Comparison of ENCODE assay signal across 1 cellular context in the genomic region with DNA sequence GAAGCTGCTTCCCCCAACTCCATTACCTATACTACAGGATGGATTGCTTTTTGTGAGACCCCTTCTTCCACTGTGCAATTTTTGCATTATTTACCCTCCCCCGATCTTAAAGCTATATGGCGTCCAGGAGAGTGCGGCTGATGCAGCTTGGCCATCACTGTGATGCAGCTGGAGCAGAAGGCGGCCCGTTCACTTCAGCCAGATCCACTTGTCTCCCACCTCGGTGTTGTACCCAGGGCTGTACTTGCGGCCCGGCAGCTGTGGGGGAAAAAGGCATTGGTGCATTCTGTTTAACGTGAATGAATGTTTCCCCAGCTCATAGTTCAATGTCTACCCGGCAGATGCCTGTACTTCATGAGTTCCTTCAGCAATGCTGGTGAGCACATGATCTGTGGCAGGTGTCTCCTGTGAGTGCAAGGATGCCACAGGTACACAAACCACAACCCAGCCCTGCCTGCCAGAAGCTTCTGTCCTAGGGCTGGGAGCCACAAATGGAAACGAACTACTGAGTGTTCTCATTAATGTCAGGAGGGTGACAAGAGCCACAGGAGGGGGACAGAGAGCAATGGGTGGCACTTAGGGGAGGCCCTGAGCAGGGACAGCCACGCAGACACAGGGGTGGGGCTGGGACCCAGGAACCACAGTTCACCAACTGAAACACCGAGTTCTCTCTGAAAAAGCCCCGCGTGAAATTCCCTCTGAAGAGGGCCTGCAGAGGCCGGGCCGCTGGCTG.
A peak's percentile ranks its signal among the peaks of the same experiment; 100 is the strongest.
TF ChIP-seq lines count a peak whose summit lies in the region.

No MANE protein-coding gene starts in this region.

TF ChIP-seq in GM12878, 131 proteins besides CTCF, POLR2A, EP300 and RAD21 (continued from another document):
- TF ChIP-seq ATF2 (IDR thresholded peaks at IDR 0.05; ENCODE audit: low read length) (no peak), IRF4 (IDR thresholded peaks at IDR 0.05; ENCODE audit: low read depth, low read length) (no peak), NFXL1 (IDR thresholded peaks at IDR 0.05; ENCODE audit: borderline replicate concordance) (no peak), SRF (IDR thresholded peaks at IDR 0.05; ENCODE audit: low read depth in 2 of 2, low read length in 2 of 2) (no peak), BACH1 (IDR thresholded peaks at IDR 0.05; ENCODE audit: borderline replicate concordance) (no peak), ZNF622 (IDR thresholded peaks at IDR 0.05) (no peak), TCF7 (IDR thresholded peaks at IDR 0.05; ENCODE audit: borderline replicate concordance) (no peak), LARP7 (IDR thresholded peaks at IDR 0.05) (no peak), KLF5 (IDR thresholded peaks at IDR 0.05; ENCODE audit: partially characterized antibody) (no peak), HDAC6 (IDR thresholded peaks at IDR 0.05; ENCODE audit: unreplicated experiment) (no peak), SP1 (IDR thresholded peaks at IDR 0.05; ENCODE audit: low read depth, low read length) (no peak), EGR1 (IDR thresholded peaks at IDR 0.05; ENCODE audit: borderline replicate concordance in 1 of 2, low read depth in 2 of 2, low read length in 2 of 2) (peak in 1 of 2 experiments; percentile 51; a peak in 1 of 3 replicates), SMC3 (IDR thresholded peaks at IDR 0.05; ENCODE audit: borderline replicate concordance, low read length) (peak; percentile 15; the same call in 1 of the 2 replicates), NFIC (IDR thresholded peaks at IDR 0.05; ENCODE audit: low read depth, low read length) (no peak)
- TF ChIP-seq, protein P1, sequence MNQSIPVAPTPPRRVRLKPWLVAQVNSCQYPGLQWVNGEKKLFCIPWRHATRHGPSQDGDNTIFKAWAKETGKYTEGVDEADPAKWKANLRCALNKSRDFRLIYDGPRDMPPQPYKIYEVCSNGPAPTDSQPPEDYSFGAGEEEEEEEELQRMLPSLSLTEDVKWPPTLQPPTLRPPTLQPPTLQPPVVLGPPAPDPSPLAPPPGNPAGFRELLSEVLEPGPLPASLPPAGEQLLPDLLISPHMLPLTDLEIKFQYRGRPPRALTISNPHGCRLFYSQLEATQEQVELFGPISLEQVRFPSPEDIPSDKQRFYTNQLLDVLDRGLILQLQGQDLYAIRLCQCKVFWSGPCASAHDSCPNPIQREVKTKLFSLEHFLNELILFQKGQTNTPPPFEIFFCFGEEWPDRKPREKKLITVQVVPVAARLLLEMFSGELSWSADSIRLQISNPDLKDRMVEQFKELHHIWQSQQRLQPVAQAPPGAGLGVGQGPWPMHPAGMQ (IDR thresholded peaks at IDR 0.05; ENCODE audit: borderline replicate concordance): no peak
- TF ChIP-seq, protein P2, sequence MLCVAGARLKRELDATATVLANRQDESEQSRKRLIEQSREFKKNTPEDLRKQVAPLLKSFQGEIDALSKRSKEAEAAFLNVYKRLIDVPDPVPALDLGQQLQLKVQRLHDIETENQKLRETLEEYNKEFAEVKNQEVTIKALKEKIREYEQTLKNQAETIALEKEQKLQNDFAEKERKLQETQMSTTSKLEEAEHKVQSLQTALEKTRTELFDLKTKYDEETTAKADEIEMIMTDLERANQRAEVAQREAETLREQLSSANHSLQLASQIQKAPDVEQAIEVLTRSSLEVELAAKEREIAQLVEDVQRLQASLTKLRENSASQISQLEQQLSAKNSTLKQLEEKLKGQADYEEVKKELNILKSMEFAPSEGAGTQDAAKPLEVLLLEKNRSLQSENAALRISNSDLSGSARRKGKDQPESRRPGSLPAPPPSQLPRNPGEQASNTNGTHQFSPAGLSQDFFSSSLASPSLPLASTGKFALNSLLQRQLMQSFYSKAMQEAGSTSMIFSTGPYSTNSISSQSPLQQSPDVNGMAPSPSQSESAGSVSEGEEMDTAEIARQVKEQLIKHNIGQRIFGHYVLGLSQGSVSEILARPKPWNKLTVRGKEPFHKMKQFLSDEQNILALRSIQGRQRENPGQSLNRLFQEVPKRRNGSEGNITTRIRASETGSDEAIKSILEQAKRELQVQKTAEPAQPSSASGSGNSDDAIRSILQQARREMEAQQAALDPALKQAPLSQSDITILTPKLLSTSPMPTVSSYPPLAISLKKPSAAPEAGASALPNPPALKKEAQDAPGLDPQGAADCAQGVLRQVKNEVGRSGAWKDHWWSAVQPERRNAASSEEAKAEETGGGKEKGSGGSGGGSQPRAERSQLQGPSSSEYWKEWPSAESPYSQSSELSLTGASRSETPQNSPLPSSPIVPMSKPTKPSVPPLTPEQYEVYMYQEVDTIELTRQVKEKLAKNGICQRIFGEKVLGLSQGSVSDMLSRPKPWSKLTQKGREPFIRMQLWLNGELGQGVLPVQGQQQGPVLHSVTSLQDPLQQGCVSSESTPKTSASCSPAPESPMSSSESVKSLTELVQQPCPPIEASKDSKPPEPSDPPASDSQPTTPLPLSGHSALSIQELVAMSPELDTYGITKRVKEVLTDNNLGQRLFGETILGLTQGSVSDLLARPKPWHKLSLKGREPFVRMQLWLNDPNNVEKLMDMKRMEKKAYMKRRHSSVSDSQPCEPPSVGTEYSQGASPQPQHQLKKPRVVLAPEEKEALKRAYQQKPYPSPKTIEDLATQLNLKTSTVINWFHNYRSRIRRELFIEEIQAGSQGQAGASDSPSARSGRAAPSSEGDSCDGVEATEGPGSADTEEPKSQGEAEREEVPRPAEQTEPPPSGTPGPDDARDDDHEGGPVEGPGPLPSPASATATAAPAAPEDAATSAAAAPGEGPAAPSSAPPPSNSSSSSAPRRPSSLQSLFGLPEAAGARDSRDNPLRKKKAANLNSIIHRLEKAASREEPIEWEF (IDR thresholded peaks at IDR 0.05; ENCODE audit: insufficient replicate concordance, low read depth, low read length): no peak
